Comparison of ENCODE assay signal across 18 cellular contexts in the genomic region with DNA sequence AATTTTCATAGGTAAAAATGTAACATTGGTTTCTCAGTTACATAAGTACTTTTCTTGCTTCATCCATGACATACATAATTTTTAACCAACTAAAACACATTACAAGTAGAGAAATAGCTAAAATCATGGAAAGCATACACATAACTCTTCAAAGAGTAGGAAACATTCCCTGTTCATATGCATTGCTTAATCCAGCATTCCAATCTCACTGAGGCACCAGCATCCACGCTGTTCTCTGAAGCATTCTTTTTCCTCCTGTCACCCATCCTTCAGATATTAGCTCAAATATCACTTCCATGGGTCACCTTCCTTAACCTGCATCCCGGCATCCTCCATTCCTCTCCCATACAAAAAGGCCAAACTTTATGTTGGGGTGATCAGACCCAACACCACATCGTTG.
"Had no signal": no experiment of that assay in that cellular context is flagged by ENCODE, and none has a peak within 500 bp of the region (broad histone marks: within the 10 kb centered on the region; RNA-seq: fewer than 3 reads in every experiment).

No MANE protein-coding gene starts in this region.

- H3K27ac ChIP-seq: breast epithelium, gastroesophageal sphincter, heart right ventricle, left ventricle myocardium inferior, parathyroid adenoma, sigmoid colon, thoracic aorta had no signal

- DNase-seq: activated CD4-positive, alpha-beta T cell treated with anti-CD3 and anti-CD28 coated beads, Interleukin-2, amount 50 U/mL, for 1 hour; activated CD8-positive, alpha-beta memory T cell treated with anti-CD3 and anti-CD28 coated beads for 24 hours; activated gamma-delta T cell treated with Interleukin-2 at 50 U/mL for 16 hours; dermis blood vessel endothelial cell; heart right ventricle; left ventricle myocardium inferior; naive thymus-derived CD4-positive, alpha-beta T cell; sigmoid colon; stimulated activated CD4-positive, alpha-beta T cell treated with anti-CD3 and anti-CD28 coated beads, Interleukin-1b, Interleukin-23, amount 100 ng/mL, for 48 hours; stimulated activated naive CD8-positive, alpha-beta T cell treated with anti-CD3 and anti-CD28 coated beads, Interleukin-15, amount 100 ng/mL, for 72 hours had no signal

- ATAC-seq: activated CD4-positive, CD25-positive, alpha-beta regulatory T cell treated with anti-CD3 and anti-CD28 coated beads, Interleukin-2, amount 50 U/mL, for 24 hours; gastroesophageal sphincter; heart right ventricle; naive thymus-derived CD4-positive, alpha-beta T cell; stimulated activated naive CD8-positive, alpha-beta T cell treated with anti-CD3 and anti-CD28 coated beads, Interleukin-15, amount 100 ng/mL, for 72 hours had no signal

- H2AFZ ChIP-seq: parathyroid adenoma had no signal

- H3K4me1 Mint-ChIP-seq: naive thymus-derived CD4-positive, alpha-beta T cell; stimulated activated naive CD8-positive, alpha-beta T cell treated with anti-CD3 and anti-CD28 coated beads, Interleukin-15, amount 100 ng/mL, for 72 hours had no signal

- H3K27ac Mint-ChIP-seq: activated naive CD8-positive, alpha-beta T cell; naive thymus-derived CD4-positive, alpha-beta T cell; stimulated activated naive CD8-positive, alpha-beta T cell treated with anti-CD3 and anti-CD28 coated beads, Interleukin-15, amount 100 ng/mL, for 72 hours had no signal

- H3K4me3 Mint-ChIP-seq: activated naive CD8-positive, alpha-beta T cell; naive thymus-derived CD4-positive, alpha-beta T cell; stimulated activated naive CD8-positive, alpha-beta T cell treated with anti-CD3 and anti-CD28 coated beads, Interleukin-15, amount 100 ng/mL, for 72 hours had no signal

- H3K79me2 ChIP-seq: parathyroid adenoma had no signal

- FAIRE-seq: islet of Langerhans, urothelium cell line had no signal

- H3K9ac ChIP-seq: parathyroid adenoma had no signal

- H3K27me3 Mint-ChIP-seq: activated naive CD8-positive, alpha-beta T cell; naive thymus-derived CD4-positive, alpha-beta T cell; stimulated activated naive CD8-positive, alpha-beta T cell treated with anti-CD3 and anti-CD28 coated beads, Interleukin-15, amount 100 ng/mL, for 72 hours had no signal

- H3K36me3 ChIP-seq: breast epithelium, sigmoid colon had no signal

- H3K4me1 ChIP-seq: breast epithelium, gastroesophageal sphincter, heart right ventricle, left ventricle myocardium inferior, parathyroid adenoma, sigmoid colon had no signal

- H3K27me3 ChIP-seq: breast epithelium, gastroesophageal sphincter, heart right ventricle, sigmoid colon had no signal

- H3K4me3 ChIP-seq: breast epithelium, gastroesophageal sphincter, heart right ventricle, left ventricle myocardium inferior, sigmoid colon, thoracic aorta had no signal
